In genomic region chr11:19117760-19118097, GRCh38 we compare ENCODE assay signal across 9 cellular contexts. TPM values are rescaled to one million over a fixed set of nuclear protein-coding genes. Genes with fewer than 3 reads are reported as not detected.
DNase-seq lines count a peak whose midpoint lies in the region; ATAC-seq and TF ChIP-seq lines count a peak whose summit lies in the region.
"Had no signal": no experiment of that assay in that cellular context is flagged by ENCODE, and none has a peak within 500 bp of the region (broad histone marks: within the 10 kb centered on the region; RNA-seq: fewer than 3 reads in every experiment).

No MANE protein-coding gene starts in this region.

- H3K27me3 ChIP-seq in colonic mucosa (no peaks in the 10 kb centered on the region), muscle layer of duodenum (ENCODE audit: low read depth, low read length) (no peaks in the 10 kb centered on the region)

- H3K27ac ChIP-seq in KOPT-K1 (ENCODE audit: low read depth, low read length, poor library complexity, severe bottlenecking) (peak overlapping the region; percentile 71), colonic mucosa (peak overlapping the region; percentile 85), muscle layer of duodenum (ENCODE audit: low read length) (no peak overlapping the region)

- H3K4me3 ChIP-seq in AG09309 (ENCODE audit: control insufficient read depth, low read depth, low read length) (peak overlapping the region; percentile 86), colonic mucosa (peak overlapping the region; percentile 79), muscle layer of duodenum (ENCODE audit: low read depth in 1 of 2, low read length in 2 of 2) (peak overlapping the region; percentile 69 to 91)

- H3K9ac ChIP-seq in colonic mucosa (ENCODE audit: low read depth in 2 of 2, low read length in 2 of 2), result peak overlapping the region; percentile 71 to 92

- no peak for ATAC-seq in HG02981 (IDR thresholded peaks at IDR 0.05; ENCODE audit: unreplicated experiment)

- no peaks in the 10 kb centered on the region for H3K9me3 ChIP-seq in KOPT-K1 (ENCODE audit: insufficient read depth, low read length, poor library complexity, severe bottlenecking)
- H3K9me3 ChIP-seq in colonic mucosa, result no peaks in the 10 kb centered on the region
- no peaks in the 10 kb centered on the region for H3K9me3 ChIP-seq in muscle layer of duodenum (ENCODE audit: control insufficient read depth in 1 of 2, low read length in 2 of 2)

- intact Hi-C loops in colonic mucosa (cut with DNase I), result no loop called here

- no peak for DNase-seq in AG09309 (ENCODE audit: low read depth)
- no peak for DNase-seq in colonic mucosa
- DNase-seq in activated gamma-delta T cell (lab: John Stamatoyannopoulos, UW), result no peak
- DNase-seq in cerebellar nuclear complex (lab: John Stamatoyannopoulos, UW), result no peak
- DNase-seq in NCI-H1092 (lab: John Stamatoyannopoulos, UW), result no peak

- peaks cover 4% of the 10 kb centered on the region for H3K4me1 ChIP-seq in colonic mucosa
- H3K4me1 ChIP-seq in muscle layer of duodenum (ENCODE audit: control insufficient read depth in 1 of 2, insufficient read depth in 2 of 2, low read length in 2 of 2), result no peaks in the 10 kb centered on the region

- TF ChIP-seq CTCF in AG09309 (IDR thresholded peaks at IDR 0.05; ENCODE audit: control insufficient read depth, insufficient read depth, low read depth, low read length, missing control alignments), result no peak
- TF ChIP-seq CTCF in colonic mucosa (IDR thresholded peaks at IDR 0.05), result no peak

- H3K36me3 ChIP-seq in KOPT-K1 (ENCODE audit: insufficient read depth, low read length), result peaks cover 12% of the 10 kb centered on the region; the same call in 1 of the 2 replicates
- H3K36me3 ChIP-seq in colonic mucosa, result no peaks in the 10 kb centered on the region
- peaks cover 0 to 3% of the 10 kb centered on the region in 2 donors for H3K36me3 ChIP-seq in muscle layer of duodenum (ENCODE audit: control insufficient read depth in 1 of 2, insufficient read depth in 2 of 2, low read length in 2 of 2)

RNA-seq across cellular contexts. Expression of gene ZDHHC13, which starts 0.8 kb away (rescaled TPM):
- total RNA-seq in colonic mucosa, result 10 to 100 TPM; 30.8 to 35.0 TPM

RNA-seq across cellular contexts. Expression of gene MRGPRX2, which starts 57.2 kb away (rescaled TPM):
- not detected for total RNA-seq in colonic mucosa
- total RNA-seq: activated CD8-positive, alpha-beta memory T cell treated with anti-CD3 and anti-CD28 coated beads for 36 hours had no signal
